ENCODE assay signal across 13 cellular contexts in the genomic region with DNA sequence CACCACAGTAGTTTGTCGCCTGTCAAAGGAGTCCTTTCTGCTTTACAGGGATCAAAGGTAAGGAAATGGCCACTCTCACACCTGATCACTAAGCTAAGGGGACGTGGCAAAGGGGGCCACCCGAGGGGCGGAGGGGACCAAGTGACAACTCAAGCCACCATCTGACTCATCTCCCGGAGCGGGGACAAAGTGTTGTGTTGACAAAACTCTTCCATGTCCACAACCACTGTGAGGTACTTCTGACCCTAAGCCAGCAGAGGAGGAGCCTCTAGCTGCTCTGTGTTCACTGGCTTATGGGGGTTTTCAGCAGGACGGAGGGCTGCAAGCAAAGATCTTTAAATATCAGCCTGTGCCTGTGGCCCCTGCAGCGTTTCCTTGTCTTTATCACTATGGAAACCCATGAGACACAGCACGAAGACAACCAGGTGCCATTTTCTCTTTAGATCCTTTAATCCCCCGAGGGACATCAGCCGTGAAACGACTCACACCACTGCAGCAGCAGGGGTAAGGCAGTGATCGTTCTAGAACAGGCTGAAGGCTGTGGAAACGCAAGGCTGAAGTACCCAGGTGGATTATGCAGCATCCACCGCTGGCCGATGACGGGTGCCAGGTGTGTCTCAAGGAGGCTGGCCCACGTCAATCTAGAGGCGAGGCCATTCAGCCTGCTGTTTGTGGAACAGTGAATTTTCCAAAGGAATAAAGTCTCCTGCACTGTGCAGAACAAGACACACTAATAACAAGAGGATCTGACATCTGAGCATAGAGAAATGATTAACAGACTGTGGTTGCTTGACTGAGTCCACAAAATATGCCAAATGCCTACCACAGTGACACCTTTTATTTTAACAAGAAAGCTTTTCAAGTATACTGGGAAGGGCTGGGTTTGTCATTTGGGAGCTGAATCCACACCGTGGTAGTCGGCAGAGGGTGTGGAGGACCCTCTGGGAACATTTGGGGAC. TPM values are rescaled to one million over a fixed set of nuclear protein-coding genes. Genes with fewer than 3 reads are reported as not detected.
A peak's percentile ranks its signal among the peaks of the same experiment; 100 is the strongest.
DNase-seq lines count a peak whose midpoint lies in the region; ATAC-seq lines count a peak whose summit lies in the region.
"Had no signal": no experiment of that assay in that cellular context is flagged by ENCODE, and none has a peak within 500 bp of the region (broad histone marks: within the 10 kb centered on the region; RNA-seq: fewer than 3 reads in every experiment).

No MANE protein-coding gene starts in this region.

- H3K36me3 Mint-ChIP-seq in CD4-positive, alpha-beta memory T cell: peaks cover 0 to 11% of the 10 kb centered on the region in 2 donors
- no peaks in the 10 kb centered on the region for H3K36me3 Mint-ChIP-seq in activated CD4-positive, alpha-beta T cell treated with anti-CD3 and anti-CD28 coated beads for 36 hours (ENCODE audit: low read depth)

- CTCF ChIA-PET in CD4-positive, alpha-beta memory T cell (lab: Charles Lee; ENCODE audit: partially characterized antibody): interaction anchor here (2.9 kb wide), 1 partner anchor 42 kb away, joined by 11 read pairs; no protein-coding TSS in a partner anchor
- CTCF ChIA-PET in activated CD4-positive, alpha-beta T cell treated with anti-CD3 and anti-CD28 coated beads for 36 hours (lab: Charles Lee): no interaction called here

- intact Hi-C loops in left ventricle myocardium superior (cut with micrococcal nuclease): no loop called here
- intact Hi-C loops in CD4-positive, alpha-beta memory T cell (cut with micrococcal nuclease): no loop called here
- intact Hi-C loops in activated CD4-positive, alpha-beta T cell treated with anti-CD3 and anti-CD28 coated beads for 36 hours (cut with DNase I, micrococcal nuclease): no loop called here

- no peaks in the 10 kb centered on the region for H3K9me3 ChIP-seq in CD4-positive, alpha-beta memory T cell (ENCODE audit: control insufficient read depth in 1 of 2, low read length in 2 of 2)

- no peaks in the 10 kb centered on the region for H3K36me3 ChIP-seq in CD4-positive, alpha-beta memory T cell (ENCODE audit: insufficient read depth, low read length)

- H3K9me3 Mint-ChIP-seq in CD4-positive, alpha-beta memory T cell: no peaks in the 10 kb centered on the region
- no peaks in the 10 kb centered on the region for H3K9me3 Mint-ChIP-seq in activated CD4-positive, alpha-beta T cell treated with anti-CD3 and anti-CD28 coated beads for 36 hours (ENCODE audit: low read depth)
- H3K9me3 Mint-ChIP-seq: activated T-helper 17 cell treated with anti-CD3 and anti-CD28 coated beads, Interleukin-2, amount 50 U/mL, for 72 hours; dendritic cell treated with granulocyte-macrophage colony-stimulating factor and Interleukin-4, amounts not matched to agents 40 ng/mL and 50 ng/mL, for 4 days had no signal

- POLR2A ChIA-PET in CD4-positive, alpha-beta memory T cell (lab: Charles Lee; ENCODE audit: partially characterized antibody): no interaction called here
- POLR2A ChIA-PET in activated CD4-positive, alpha-beta T cell treated with anti-CD3 and anti-CD28 coated beads for 36 hours (lab: Charles Lee): no interaction called here

- ATAC-seq in GM19468 (IDR thresholded peaks at IDR 0.05; ENCODE audit: extremely low read depth, unreplicated experiment) (peak; percentile 59), HG03378 (IDR thresholded peaks at IDR 0.05; ENCODE audit: unreplicated experiment) (peak; percentile 75), left ventricle myocardium superior (no peak), GM19351 (IDR thresholded peaks at IDR 0.05; ENCODE audit: unreplicated experiment) (no peak)
- no peak for ATAC-seq in activated CD4-positive, alpha-beta T cell treated with anti-CD3 and anti-CD28 coated beads for 36 hours
- ATAC-seq: activated T-helper 17 cell treated with anti-CD3 and anti-CD28 coated beads, Interleukin-2, amount 50 U/mL, for 72 hours had no signal

- no peak overlapping the region for H3K27ac ChIP-seq in CD4-positive, alpha-beta memory T cell (ENCODE audit: low read depth, low read length)
- H3K27ac ChIP-seq: KMS-11 had no signal

- H3K4me3 ChIP-seq in CD4-positive, alpha-beta memory T cell (ENCODE audit: low read length in 2 of 2): no peak overlapping the region

- H3K27ac Mint-ChIP-seq in CD4-positive, alpha-beta memory T cell: no peak overlapping the region
- no peak overlapping the region for H3K27ac Mint-ChIP-seq in activated CD4-positive, alpha-beta T cell treated with anti-CD3 and anti-CD28 coated beads for 36 hours
- H3K27ac Mint-ChIP-seq: activated T-helper 17 cell treated with anti-CD3 and anti-CD28 coated beads, Interleukin-2, amount 50 U/mL, for 72 hours; dendritic cell treated with granulocyte-macrophage colony-stimulating factor and Interleukin-4, amounts not matched to agents 40 ng/mL and 50 ng/mL, for 4 days had no signal

- peaks cover 13 to 18% (median 17%) of the 10 kb centered on the region in 4 donors for H3K4me1 Mint-ChIP-seq in CD4-positive, alpha-beta memory T cell
- H3K4me1 Mint-ChIP-seq in activated CD4-positive, alpha-beta T cell treated with anti-CD3 and anti-CD28 coated beads for 36 hours: peaks cover 16% of the 10 kb centered on the region

- peaks cover 18% of the 10 kb centered on the region for H3K4me1 ChIP-seq in CD4-positive, alpha-beta memory T cell (ENCODE audit: insufficient read depth, low read length)

- no peaks in the 10 kb centered on the region for H3K27me3 ChIP-seq in CD4-positive, alpha-beta memory T cell (ENCODE audit: insufficient read depth, low read length)

- H3K4me3 Mint-ChIP-seq in CD4-positive, alpha-beta memory T cell: no peak overlapping the region
- H3K4me3 Mint-ChIP-seq in activated CD4-positive, alpha-beta T cell treated with anti-CD3 and anti-CD28 coated beads for 36 hours: no peak overlapping the region
- H3K4me3 Mint-ChIP-seq: activated T-helper 17 cell treated with anti-CD3 and anti-CD28 coated beads, Interleukin-2, amount 50 U/mL, for 72 hours; dendritic cell treated with granulocyte-macrophage colony-stimulating factor and Interleukin-4, amounts not matched to agents 40 ng/mL and 50 ng/mL, for 4 days had no signal

- peaks cover 0 to 5% of the 10 kb centered on the region in 2 donors for H3K27me3 Mint-ChIP-seq in CD4-positive, alpha-beta memory T cell
- H3K27me3 Mint-ChIP-seq in activated CD4-positive, alpha-beta T cell treated with anti-CD3 and anti-CD28 coated beads for 36 hours: peaks cover 12% of the 10 kb centered on the region
- H3K27me3 Mint-ChIP-seq: dendritic cell treated with granulocyte-macrophage colony-stimulating factor and Interleukin-4, amounts not matched to agents 40 ng/mL and 50 ng/mL, for 4 days had no signal

- DNase-seq in D341Med (ENCODE audit: low spot score) (peak; percentile 86), NCI-H82 treated with DMSO at 0.1 percent for 48 hours (lab: John Stamatoyannopoulos, UW; ENCODE audit: unreplicated experiment) (peak; percentile 92), left ventricle myocardium superior (no peak)
- no peak for DNase-seq in CD4-positive, alpha-beta memory T cell
- DNase-seq in activated CD4-positive, alpha-beta T cell treated with anti-CD3 and anti-CD28 coated beads for 36 hours: no peak
- DNase-seq: AML-193, T-helper 1 cell had no signal

RNA-seq across cellular contexts. Expression of gene DDC, which starts 26.6 kb away (rescaled TPM):
- not detected for total RNA-seq in left ventricle myocardium superior
- not detected for total RNA-seq in CD4-positive, alpha-beta memory T cell
- polyA plus RNA-seq in CD4-positive, alpha-beta memory T cell: not detected
- under 1 TPM; 0.28 to 0.53 TPM for total RNA-seq in activated CD4-positive, alpha-beta T cell treated with anti-CD3 and anti-CD28 coated beads for 36 hours
- total RNA-seq: activated T-helper 17 cell treated with anti-CD3 and anti-CD28 coated beads, Interleukin-2, amount 50 U/mL, for 72 hours had no signal

Comparison
In these comparisons a context has a peak if more than half of its experiments do, and no peak if none do; other contexts are left out.
1. DNase-seq: peak in D341Med (single experiment) and NCI-H82 treated with DMSO at 0.1 percent for 48 hours (single experiment); none in left ventricle myocardium superior (single experiment), CD4-positive, alpha-beta memory T cell (0 of 5) and activated CD4-positive, alpha-beta T cell treated with anti-CD3 and anti-CD28 coated beads for 36 hours (single experiment).
2. ATAC-seq: peak in GM19468 (single experiment) and HG03378 (single experiment); none in left ventricle myocardium superior (single experiment), GM19351 (single experiment) and activated CD4-positive, alpha-beta T cell treated with anti-CD3 and anti-CD28 coated beads for 36 hours (single experiment).